Comparison of ENCODE assay signal across 25 cellular contexts in the genomic region with DNA sequence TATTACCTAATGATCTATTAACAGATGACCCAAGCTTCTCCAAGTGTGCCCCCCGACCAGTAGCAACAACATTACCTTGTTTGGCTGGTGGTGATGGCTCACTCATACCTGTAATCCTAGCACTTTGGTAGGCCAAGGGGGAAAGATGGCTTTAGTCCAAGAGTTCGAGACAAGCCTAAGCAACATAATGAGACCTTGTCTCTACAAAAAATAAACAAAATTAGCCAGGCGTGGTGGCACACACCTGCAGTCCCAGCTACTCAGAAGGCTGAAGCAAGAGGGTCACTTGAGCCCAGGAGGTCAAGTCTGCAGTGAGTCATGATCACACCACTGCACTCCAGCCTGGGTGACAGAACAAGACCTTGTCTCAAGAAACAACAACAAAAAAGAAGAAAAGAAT.
DNase-seq lines count a peak whose midpoint lies in the region; ATAC-seq, FAIRE-seq and TF ChIP-seq lines count a peak whose summit lies in the region.
"Had no signal": no experiment of that assay in that cellular context is flagged by ENCODE, and none has a peak within 500 bp of the region (broad histone marks: within the 10 kb centered on the region; RNA-seq: fewer than 3 reads in every experiment).

No MANE protein-coding gene starts in this region.

- H3K27me3 ChIP-seq in smooth muscle cell (ENCODE audit: low read depth): no peaks in the 10 kb centered on the region
- H3K27me3 ChIP-seq: testis had no signal

- H4K20me1 ChIP-seq in smooth muscle cell (ENCODE audit: low read depth): no peaks in the 10 kb centered on the region

- no peak overlapping the region for H3K27ac Mint-ChIP-seq in activated CD4-positive, alpha-beta T cell treated with anti-CD3 and anti-CD28 coated beads, Interleukin-2, amount 10 ng/mL, durations not matched to agents 24 days and 14 days
- H3K27ac Mint-ChIP-seq: dendritic cell treated with granulocyte-macrophage colony-stimulating factor and Interleukin-4, amounts not matched to agents 40 ng/mL and 50 ng/mL, for 4 days; naive thymus-derived CD4-positive, alpha-beta T cell; stimulated activated effector memory CD8-positive, alpha-beta T cell treated with anti-CD3 and anti-CD28 coated beads, Interleukin-12 subunit alpha, Interleukin-12 subunit beta, amount 100 ng/mL, for 72 hours had no signal

- H3K36me3 ChIP-seq in smooth muscle cell (ENCODE audit: low read depth): no peaks in the 10 kb centered on the region
- H3K36me3 ChIP-seq: BE2C had no signal

- DNase-seq in NCI-H510A treated with DMSO at 0.1 percent for 48 hours (lab: John Stamatoyannopoulos, UW): peak; percentile 37
- DNase-seq in NCI-H510A (lab: John Stamatoyannopoulos, UW): no peak
- DNase-seq in NCI-H2081 (lab: John Stamatoyannopoulos, UW): peak; percentile 24 to 87
- no peak for DNase-seq in epithelial cell of prostate (ENCODE audit: low read depth, low spot score)
- no peak for DNase-seq in smooth muscle cell (lab: John Stamatoyannopoulos, UW; ENCODE audit: unreplicated experiment)
- no peak for DNase-seq in activated CD4-positive, alpha-beta T cell treated with anti-CD3 and anti-CD28 coated beads, Interleukin-2, amount 10 ng/mL, durations not matched to agents 24 days and 14 days
- no peak for DNase-seq in frontal cortex (ENCODE audit: low spot score in 2 of 2)
- DNase-seq: activated CD4-positive, alpha-beta T cell treated with anti-CD3 and anti-CD28 coated beads, Interleukin-2, amount 50 U/mL, for 4 hours; activated gamma-delta T cell; amniotic stem cell; BE2C; islet precursor cell; mesenchymal stem cell; naive thymus-derived CD4-positive, alpha-beta T cell; NCI-H1694; NCI-H524; PC-3; T-helper 2 cell; testis had no signal

- H3K9me3 ChIP-seq in smooth muscle cell (replicated peaks; ENCODE audit: low read depth): no peaks in the 10 kb centered on the region
- H3K9me3 ChIP-seq: BE2C, testis had no signal

- H3K9me3 Mint-ChIP-seq in activated CD4-positive, alpha-beta T cell treated with anti-CD3 and anti-CD28 coated beads, Interleukin-2, amount 10 ng/mL, durations not matched to agents 24 days and 14 days: no peaks in the 10 kb centered on the region
- H3K9me3 Mint-ChIP-seq: dendritic cell treated with granulocyte-macrophage colony-stimulating factor and Interleukin-4, amounts not matched to agents 40 ng/mL and 50 ng/mL, for 4 days; stimulated activated effector memory CD8-positive, alpha-beta T cell treated with anti-CD3 and anti-CD28 coated beads, Interleukin-12 subunit alpha, Interleukin-12 subunit beta, amount 100 ng/mL, for 72 hours had no signal

- H3K27ac ChIP-seq in epithelial cell of prostate (peak overlapping the region; percentile 32), smooth muscle cell (ENCODE audit: low read depth) (peak overlapping the region; percentile 25)
- H3K27ac ChIP-seq: testis had no signal

- H3K36me3 Mint-ChIP-seq in activated CD4-positive, alpha-beta T cell treated with anti-CD3 and anti-CD28 coated beads, Interleukin-2, amount 10 ng/mL, durations not matched to agents 24 days and 14 days (ENCODE audit: low read depth): no peaks in the 10 kb centered on the region
- H3K36me3 Mint-ChIP-seq: naive thymus-derived CD4-positive, alpha-beta T cell; stimulated activated effector memory CD8-positive, alpha-beta T cell treated with anti-CD3 and anti-CD28 coated beads, Interleukin-12 subunit alpha, Interleukin-12 subunit beta, amount 100 ng/mL, for 72 hours had no signal

- FAIRE-seq in frontal cortex (lab: Jason Lieb, UNC): no peak
- FAIRE-seq: A204.1, bronchial epithelial cell had no signal

- H3K9ac ChIP-seq in smooth muscle cell (ENCODE audit: low read depth): no peak overlapping the region

- H3K4me1 ChIP-seq in smooth muscle cell (ENCODE audit: low read depth): no peaks in the 10 kb centered on the region
- H3K4me1 ChIP-seq: BE2C, testis had no signal

- no peaks in the 10 kb centered on the region for H3F3A ChIP-seq in smooth muscle cell (ENCODE audit: low read depth)

- no peak overlapping the region for H3K4me3 ChIP-seq in smooth muscle cell
- H3K4me3 ChIP-seq: testis had no signal

- no peak overlapping the region for H2AFZ ChIP-seq in smooth muscle cell (ENCODE audit: low read depth)

- 68% methylated on average over 3 of the region's 3 CpGs for WGBS in smooth muscle cell (ENCODE audit: low lambda C conversion rate)

- H3K79me2 ChIP-seq in smooth muscle cell (ENCODE audit: low read depth): no peaks in the 10 kb centered on the region

- no peak overlapping the region for H3K4me2 ChIP-seq in smooth muscle cell

- no peak for ATAC-seq in GM18909 (IDR thresholded peaks at IDR 0.05; ENCODE audit: poor library complexity, unreplicated experiment)
- ATAC-seq: HCT116; naive thymus-derived CD4-positive, alpha-beta T cell; PC-3; stimulated activated effector memory CD8-positive, alpha-beta T cell treated with anti-CD3 and anti-CD28 coated beads, Interleukin-12 subunit alpha, Interleukin-12 subunit beta, amount 100 ng/mL, for 72 hours had no signal

- no peak overlapping the region for H3K4me3 Mint-ChIP-seq in activated CD4-positive, alpha-beta T cell treated with anti-CD3 and anti-CD28 coated beads, Interleukin-2, amount 10 ng/mL, durations not matched to agents 24 days and 14 days
- H3K4me3 Mint-ChIP-seq: dendritic cell treated with granulocyte-macrophage colony-stimulating factor and Interleukin-4, amounts not matched to agents 40 ng/mL and 50 ng/mL, for 4 days; naive thymus-derived CD4-positive, alpha-beta T cell; stimulated activated effector memory CD8-positive, alpha-beta T cell treated with anti-CD3 and anti-CD28 coated beads, Interleukin-12 subunit alpha, Interleukin-12 subunit beta, amount 100 ng/mL, for 72 hours had no signal

- peaks cover 4% of the 10 kb centered on the region for H3K4me1 Mint-ChIP-seq in activated CD4-positive, alpha-beta T cell treated with anti-CD3 and anti-CD28 coated beads, Interleukin-2, amount 10 ng/mL, durations not matched to agents 24 days and 14 days
- H3K4me1 Mint-ChIP-seq: naive thymus-derived CD4-positive, alpha-beta T cell had no signal

- no peak for TF ChIP-seq CTCF in smooth muscle cell (IDR thresholded peaks at IDR 0.05; ENCODE audit: borderline replicate concordance, insufficient read depth, poor library complexity, severe bottlenecking)

- intact Hi-C loops in activated CD4-positive, alpha-beta T cell treated with anti-CD3 and anti-CD28 coated beads, Interleukin-2, amount 10 ng/mL, durations not matched to agents 24 days and 14 days (cut with micrococcal nuclease): loop anchor here (10.0 kb wide), 1 partner anchor 53 kb away; no protein-coding TSS in a partner anchor

- H3K27me3 Mint-ChIP-seq in activated CD4-positive, alpha-beta T cell treated with anti-CD3 and anti-CD28 coated beads, Interleukin-2, amount 10 ng/mL, durations not matched to agents 24 days and 14 days: no peaks in the 10 kb centered on the region
- H3K27me3 Mint-ChIP-seq: dendritic cell treated with granulocyte-macrophage colony-stimulating factor and Interleukin-4, amounts not matched to agents 40 ng/mL and 50 ng/mL, for 4 days had no signal

Comparison
In these comparisons a context has a peak if more than half of its experiments do, and no peak if none do; other contexts are left out.
1. DNase-seq: peak in NCI-H510A treated with DMSO at 0.1 percent for 48 hours (single experiment) and NCI-H2081 (2 of 2); none in NCI-H510A (single experiment), epithelial cell of prostate (single experiment), smooth muscle cell (single experiment), activated CD4-positive, alpha-beta T cell treated with anti-CD3 and anti-CD28 coated beads, Interleukin-2, amount 10 ng/mL, durations not matched to agents 24 days and 14 days (single experiment) and frontal cortex (0 of 2).